Comparison of ENCODE assay signal across 8 cellular contexts in genomic region chr9:35073276-35073607, GRCh38. TPM values are rescaled to one million over a fixed set of nuclear protein-coding genes. Genes with fewer than 3 reads are reported as not detected.
DNase-seq lines count a peak whose midpoint lies in the region; ATAC-seq, FAIRE-seq and TF ChIP-seq lines count a peak whose summit lies in the region.

No MANE protein-coding gene starts in this region.

- peaks cover 2% of the 10 kb centered on the region; the same call in 1 of the 2 replicates for H3K36me3 ChIP-seq in Caco-2 (ENCODE audit: control insufficient read depth, insufficient read depth, low read length)
- H3K36me3 ChIP-seq in OCI-LY7 (ENCODE audit: insufficient read depth, low read length), result peaks cover 87% of the 10 kb centered on the region
- no peaks in the 10 kb centered on the region for H3K36me3 ChIP-seq in effector memory CD4-positive, alpha-beta T cell (ENCODE audit: control insufficient read depth, insufficient read depth, low read length)
- H3K36me3 ChIP-seq in pancreas, result no peaks in the 10 kb centered on the region

- BruUV-seq in Caco-2 (replicated peaks; lab: Mats Ljungman, UMichigan) (no TSS peak), OCI-LY7 (replicated peaks; lab: Mats Ljungman, UMichigan) (TSS peak; percentile 71)

- in situ Hi-C loops in GM13977 (cut with MboI; ENCODE audit: low pct_unique_long_range_greater_than_20kb, low sequenced_read_pairs, unreplicated experiment), result no loop called here

- intact Hi-C loops in Caco-2 (cut with micrococcal nuclease; ENCODE audit: unreplicated experiment) (no loop called here), OCI-LY7 (cut with micrococcal nuclease; ENCODE audit: unreplicated experiment) (loop anchor here (10.0 kb wide), 2 partner anchors 532 to 662 kb away; partner anchors contain the start of genes CREB3, TESK1 and TLN1), pancreas (cut with DNase I) (no loop called here)

- H3K4me3 ChIP-seq in Caco-2 (ENCODE audit: low read depth, low read length) (no peak overlapping the region), OCI-LY7 (ENCODE audit: low read depth, low read length, poor library complexity, severe bottlenecking) (peak overlapping the region; percentile 92), pancreas (no peak overlapping the region)
- peak overlapping the region; percentile 24 for H3K4me3 ChIP-seq in effector memory CD4-positive, alpha-beta T cell (ENCODE audit: insufficient read depth, low read depth, low read length, poor library complexity, severe bottlenecking)

- H3K79me2 ChIP-seq in OCI-LY7 (ENCODE audit: insufficient read depth, low read depth, low read length), result peaks cover 43% of the 10 kb centered on the region

- H3K4me1 ChIP-seq in Caco-2 (peaks cover 16% of the 10 kb centered on the region), OCI-LY7 (ENCODE audit: insufficient read depth, low read length, poor library complexity, severe bottlenecking) (peaks cover 34% of the 10 kb centered on the region), pancreas (peaks cover 18 to 24% (median 22%) of the 10 kb centered on the region in 3 donors)
- H3K4me1 ChIP-seq in effector memory CD4-positive, alpha-beta T cell (ENCODE audit: control insufficient read depth, insufficient read depth, low read length, poor library complexity, severe bottlenecking), result peaks cover 29% of the 10 kb centered on the region

- H2AFZ ChIP-seq in OCI-LY7 (ENCODE audit: low read length), result no peak overlapping the region

- peaks cover 31% of the 10 kb centered on the region for H4K20me1 ChIP-seq in OCI-LY7 (ENCODE audit: insufficient read depth, low read length)

- no peaks in the 10 kb centered on the region for H3K27me3 Mint-ChIP-seq in Caco-2 (ENCODE audit: insufficient read depth, unreplicated experiment)

- no peak for ATAC-seq in pancreas
- no peak for ATAC-seq in GM21619 (IDR thresholded peaks at IDR 0.05; ENCODE audit: unreplicated experiment)
- no peak for ATAC-seq in GM18861 (IDR thresholded peaks at IDR 0.05; ENCODE audit: unreplicated experiment)

- peaks cover 21% of the 10 kb centered on the region for H3K4me1 Mint-ChIP-seq in Caco-2 (ENCODE audit: low read depth, unreplicated experiment)

- H3K4me3 Mint-ChIP-seq in Caco-2 (ENCODE audit: unreplicated experiment), result peak overlapping the region; percentile 93

- DNase-seq in Caco-2, result no peak
- DNase-seq in OCI-LY7 (ENCODE audit: low spot score), result no peak
- no peak for DNase-seq in effector memory CD4-positive, alpha-beta T cell
- DNase-seq in pancreas, result no peak
- no peak for DNase-seq in DMS153 (lab: John Stamatoyannopoulos, UW)
- DNase-seq in GM13977 (ENCODE audit: low spot score), result no peak

- WGBS in pancreas, 2 donors, result 87 to 93% methylated on average over 2 of the region's 2 CpGs

- H3K27me3 ChIP-seq in Caco-2 (replicated peaks; ENCODE audit: control insufficient read depth, insufficient read depth, low read length) (no peaks in the 10 kb centered on the region), pancreas (no peaks in the 10 kb centered on the region)
- H3K27me3 ChIP-seq in effector memory CD4-positive, alpha-beta T cell (replicated peaks; ENCODE audit: control insufficient read depth, insufficient read depth, low read length, poor library complexity, severe bottlenecking), result no peaks in the 10 kb centered on the region

- H3K27ac Mint-ChIP-seq in Caco-2 (ENCODE audit: unreplicated experiment), result peak overlapping the region; percentile 97

- POLR2A ChIA-PET in Caco-2 (lab: Charles Lee) (interaction anchor here (0.6 kb wide), 1 partner anchor 1025 kb away, joined by 3 read pairs; no protein-coding TSS in a partner anchor), OCI-LY7 (lab: Charles Lee) (no interaction called here)

- no peaks in the 10 kb centered on the region for H3K9me3 ChIP-seq in Caco-2
- no peaks in the 10 kb centered on the region for H3K9me3 ChIP-seq in OCI-LY7 (ENCODE audit: low read length)
- no peaks in the 10 kb centered on the region for H3K9me3 ChIP-seq in effector memory CD4-positive, alpha-beta T cell (ENCODE audit: control insufficient read depth, low read length)
- no peaks in the 10 kb centered on the region for H3K9me3 ChIP-seq in pancreas

- FAIRE-seq in pancreas (lab: Jason Lieb, UNC), result no peak

- peak overlapping the region; percentile 19 for H3K27ac ChIP-seq in OCI-LY7 (ENCODE audit: low read depth, low read length, poor library complexity, severe bottlenecking)
- H3K27ac ChIP-seq in effector memory CD4-positive, alpha-beta T cell (ENCODE audit: insufficient read depth, low read length, poor library complexity, severe bottlenecking), result peak overlapping the region; percentile 95
- H3K27ac ChIP-seq in pancreas, result peak overlapping the region in 3 of 4 donors; percentile 23 to 99 (median 33)

- no peak for TF ChIP-seq CTCF in Caco-2 (IDR thresholded peaks at IDR 0.05; ENCODE audit: insufficient read depth in 1 of 2, low read depth in 1 of 2, low read length in 1 of 2, severe bottlenecking in 1 of 2, unreplicated experiment in 1 of 2)
- TF ChIP-seq CTCF in OCI-LY7 (conservative IDR thresholded peaks at IDR 0.05; ENCODE audit: low read length), result no peak
- no peak for TF ChIP-seq CTCF in pancreas (IDR thresholded peaks at IDR 0.05)
- TF ChIP-seq CTCF in GM13977 (IDR thresholded peaks at IDR 0.05; ENCODE audit: extremely low read depth, insufficient read depth, missing control alignments), result no peak

- peak overlapping the region; percentile 55 for H3K4me2 ChIP-seq in OCI-LY7 (ENCODE audit: low read length)

- CTCF ChIA-PET in Caco-2 (lab: Charles Lee), result no interaction called here
- CTCF ChIA-PET in OCI-LY7 (lab: Charles Lee; ENCODE audit: unreplicated experiment), result no interaction called here

- H3K36me3 Mint-ChIP-seq in Caco-2 (ENCODE audit: insufficient read depth, unreplicated experiment), result peaks cover 62% of the 10 kb centered on the region

- H3K9me2 ChIP-seq in OCI-LY7 (ENCODE audit: insufficient read depth, low read length), result no peaks in the 10 kb centered on the region

- H3K9me3 Mint-ChIP-seq in Caco-2 (ENCODE audit: unreplicated experiment), result no peaks in the 10 kb centered on the region

RNA-seq across cellular contexts. Expression of gene VCP, which starts 0.8 kb away (rescaled TPM):
- total RNA-seq in Caco-2 (2022) (281 TPM in 2 replicates), OCI-LY7 (2022) (200 and 212 TPM in 2 replicates), pancreas (100 to 1,000 TPM in 1 of 6 donors, 10 to 100 TPM in 5; 44.5 to 104 (median 66.7) TPM)
- 158 and 187 TPM in 2 replicates for total RNA-seq in OCI-LY7 (2014; rRNA removed; shearing (Covaris generic))
- 10 to 100 TPM; 32.5 to 58.3 TPM for polyA plus RNA-seq in pancreas

RNA-seq across cellular contexts. Expression of gene FANCG, which starts 6.5 kb away (rescaled TPM):
- total RNA-seq in Caco-2 (2022), result 68.9 and 74.8 TPM in 2 replicates
- 85.1 and 86.5 TPM in 2 replicates for total RNA-seq in OCI-LY7 (2014; rRNA removed; shearing (Covaris generic))
- total RNA-seq in OCI-LY7 (2022), result 121 and 145 TPM in 2 replicates
- 10 to 100 TPM in 4 of 6 donors, 1 to 10 TPM in 2; 7.5 to 16.6 (median 10.4) TPM for total RNA-seq in pancreas
- 10 to 100 TPM; 26.3 to 31.1 TPM for polyA plus RNA-seq in pancreas

RNA-seq across cellular contexts. Expression of gene PIGO, which starts 23.1 kb away (rescaled TPM):
- total RNA-seq in Caco-2 (2022), result 38.7 and 41.5 TPM in 2 replicates
- 12.7 and 16.0 TPM in 2 replicates for total RNA-seq in OCI-LY7 (2014; rRNA removed; shearing (Covaris generic))
- total RNA-seq in OCI-LY7 (2022), result 27.5 and 27.9 TPM in 2 replicates
- 10 to 100 TPM; 14.2 to 19.8 (median 16.4) TPM for total RNA-seq in pancreas
- polyA plus RNA-seq in pancreas, result 10 to 100 TPM; 20.0 to 26.1 TPM

RNA-seq across cellular contexts. Expression of gene STOML2, which starts 29.7 kb away (rescaled TPM):
- total RNA-seq in Caco-2 (2022) (235 and 239 TPM in 2 replicates), OCI-LY7 (2022) (139 and 155 TPM in 2 replicates), pancreas (10 to 100 TPM; 33.4 to 50.5 (median 45.1) TPM)
- total RNA-seq in OCI-LY7 (2014; rRNA removed; shearing (Covaris generic)), result 152 and 158 TPM in 2 replicates
- 10 to 100 TPM; 31.2 to 57.6 TPM for polyA plus RNA-seq in pancreas

RNA-seq across cellular contexts. Expression of gene ATOSB, which starts 42.4 kb away (rescaled TPM):
- total RNA-seq in Caco-2 (2022) (5.8 and 6.4 TPM in 2 replicates), OCI-LY7 (2022) (4.7 and 6.1 TPM in 2 replicates), pancreas (1 to 10 TPM; 2.5 to 7.5 (median 3.7) TPM)
- 1.4 and 1.5 TPM in 2 replicates for total RNA-seq in OCI-LY7 (2014; rRNA removed; shearing (Covaris generic))
- polyA plus RNA-seq in pancreas, result 1 to 10 TPM; 7.6 to 7.8 TPM

Comparison
In these comparisons a context has a peak if more than half of its experiments do, and no peak if none do; other contexts are left out.
1. H3K4me3 ChIP-seq: peak in OCI-LY7 (single experiment) and effector memory CD4-positive, alpha-beta T cell (single experiment); none in Caco-2 (single experiment) and pancreas (0 of 4).
2. H3K27ac ChIP-seq: peak in every context shown above with its lines; median percentile 95 in effector memory CD4-positive, alpha-beta T cell; 33 in pancreas; 19 in OCI-LY7.